1 cellular context compared by ENCODE assay signal in the genomic region with DNA sequence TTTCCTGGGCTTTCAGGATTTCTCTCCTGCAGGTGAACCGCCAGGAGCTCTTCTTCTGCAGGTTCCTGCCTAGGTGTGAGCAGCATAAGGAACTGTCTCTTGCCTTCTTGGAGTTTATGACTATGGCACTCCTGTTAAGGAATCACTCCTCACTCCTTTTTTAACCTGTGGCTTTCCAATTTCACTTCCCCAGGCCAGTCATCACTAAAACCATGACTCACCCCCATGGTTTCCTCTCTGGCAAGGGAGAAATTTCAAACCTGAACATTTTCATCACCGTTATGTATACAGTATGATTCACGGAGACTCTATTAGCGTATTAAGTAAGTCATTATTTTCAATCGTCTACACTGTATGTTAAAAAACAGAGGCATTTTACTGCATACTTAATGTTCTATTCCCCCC.
TF ChIP-seq lines count a peak whose summit lies in the region.

No MANE protein-coding gene starts in this region.

TF ChIP-seq in GM12878, 131 proteins besides CTCF, POLR2A, EP300 and RAD21 (continued from another document):
- TF ChIP-seq, protein P1, sequence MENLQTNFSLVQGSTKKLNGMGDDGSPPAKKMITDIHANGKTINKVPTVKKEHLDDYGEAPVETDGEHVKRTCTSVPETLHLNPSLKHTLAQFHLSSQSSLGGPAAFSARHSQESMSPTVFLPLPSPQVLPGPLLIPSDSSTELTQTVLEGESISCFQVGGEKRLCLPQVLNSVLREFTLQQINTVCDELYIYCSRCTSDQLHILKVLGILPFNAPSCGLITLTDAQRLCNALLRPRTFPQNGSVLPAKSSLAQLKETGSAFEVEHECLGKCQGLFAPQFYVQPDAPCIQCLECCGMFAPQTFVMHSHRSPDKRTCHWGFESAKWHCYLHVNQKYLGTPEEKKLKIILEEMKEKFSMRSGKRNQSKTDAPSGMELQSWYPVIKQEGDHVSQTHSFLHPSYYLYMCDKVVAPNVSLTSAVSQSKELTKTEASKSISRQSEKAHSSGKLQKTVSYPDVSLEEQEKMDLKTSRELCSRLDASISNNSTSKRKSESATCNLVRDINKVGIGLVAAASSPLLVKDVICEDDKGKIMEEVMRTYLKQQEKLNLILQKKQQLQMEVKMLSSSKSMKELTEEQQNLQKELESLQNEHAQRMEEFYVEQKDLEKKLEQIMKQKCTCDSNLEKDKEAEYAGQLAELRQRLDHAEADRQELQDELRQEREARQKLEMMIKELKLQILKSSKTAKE (IDR thresholded peaks at IDR 0.05; ENCODE audit: low read depth, poor library complexity, severe bottlenecking) = peak; percentile 53
- TF ChIP-seq CBX3 (IDR thresholded peaks at IDR 0.05; ENCODE audit: borderline replicate concordance, low read depth) (no peak), RAD51 (IDR thresholded peaks at IDR 0.05) (no peak), ASH2L (IDR thresholded peaks at IDR 0.05; ENCODE audit: borderline replicate concordance, low read depth) (no peak), MLLT1 (IDR thresholded peaks at IDR 0.05) (no peak)
- TF ChIP-seq, protein P2, sequence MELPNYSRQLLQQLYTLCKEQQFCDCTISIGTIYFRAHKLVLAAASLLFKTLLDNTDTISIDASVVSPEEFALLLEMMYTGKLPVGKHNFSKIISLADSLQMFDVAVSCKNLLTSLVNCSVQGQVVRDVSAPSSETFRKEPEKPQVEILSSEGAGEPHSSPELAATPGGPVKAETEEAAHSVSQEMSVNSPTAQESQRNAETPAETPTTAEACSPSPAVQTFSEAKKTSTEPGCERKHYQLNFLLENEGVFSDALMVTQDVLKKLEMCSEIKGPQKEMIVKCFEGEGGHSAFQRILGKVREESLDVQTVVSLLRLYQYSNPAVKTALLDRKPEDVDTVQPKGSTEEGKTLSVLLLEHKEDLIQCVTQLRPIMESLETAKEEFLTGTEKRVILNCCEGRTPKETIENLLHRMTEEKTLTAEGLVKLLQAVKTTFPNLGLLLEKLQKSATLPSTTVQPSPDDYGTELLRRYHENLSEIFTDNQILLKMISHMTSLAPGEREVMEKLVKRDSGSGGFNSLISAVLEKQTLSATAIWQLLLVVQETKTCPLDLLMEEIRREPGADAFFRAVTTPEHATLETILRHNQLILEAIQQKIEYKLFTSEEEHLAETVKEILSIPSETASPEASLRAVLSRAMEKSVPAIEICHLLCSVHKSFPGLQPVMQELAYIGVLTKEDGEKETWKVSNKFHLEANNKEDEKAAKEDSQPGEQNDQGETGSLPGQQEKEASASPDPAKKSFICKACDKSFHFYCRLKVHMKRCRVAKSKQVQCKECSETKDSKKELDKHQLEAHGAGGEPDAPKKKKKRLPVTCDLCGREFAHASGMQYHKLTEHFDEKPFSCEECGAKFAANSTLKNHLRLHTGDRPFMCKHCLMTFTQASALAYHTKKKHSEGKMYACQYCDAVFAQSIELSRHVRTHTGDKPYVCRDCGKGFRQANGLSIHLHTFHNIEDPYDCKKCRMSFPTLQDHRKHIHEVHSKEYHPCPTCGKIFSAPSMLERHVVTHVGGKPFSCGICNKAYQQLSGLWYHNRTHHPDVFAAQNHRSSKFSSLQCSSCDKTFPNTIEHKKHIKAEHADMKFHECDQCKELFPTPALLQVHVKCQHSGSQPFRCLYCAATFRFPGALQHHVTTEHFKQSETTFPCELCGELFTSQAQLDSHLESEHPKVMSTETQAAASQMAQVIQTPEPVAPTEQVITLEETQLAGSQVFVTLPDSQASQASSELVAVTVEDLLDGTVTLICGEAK (IDR thresholded peaks at IDR 0.05; ENCODE audit: borderline replicate concordance) = no peak
